ENCODE assay signal across 8 cellular contexts in genomic region chr7:76054129-76055120, GRCh38. TPM values are rescaled to one million over a fixed set of nuclear protein-coding genes. Genes with fewer than 3 reads are reported as not detected.
DNase-seq lines count a peak whose midpoint lies in the region; ATAC-seq and TF ChIP-seq lines count a peak whose summit lies in the region.

No MANE protein-coding gene starts in this region.

- WGBS in mesodermal cell (ENCODE audit: insufficient coverage in 2 of 2), 2 experiments: 93 to 97% methylated on average over 15 to 16 of the region's 18 CpGs

- no peaks in the 10 kb centered on the region for H3K27me3 Mint-ChIP-seq in activated CD4-positive, alpha-beta T cell treated with anti-CD3 and anti-CD28 coated beads, Interleukin-2, amount 10 ng/mL, durations not matched to agents 24 days and 14 days
- H3K27me3 Mint-ChIP-seq in naive thymus-derived CD4-positive, alpha-beta T cell: no peaks in the 10 kb centered on the region

- ATAC-seq in naive thymus-derived CD4-positive, alpha-beta T cell: no peak

- no peaks in the 10 kb centered on the region for H3K9me3 Mint-ChIP-seq in activated CD4-positive, alpha-beta T cell treated with anti-CD3 and anti-CD28 coated beads, Interleukin-2, amount 10 ng/mL, durations not matched to agents 24 days and 14 days
- peaks cover 0 to 1% (median 0%) of the 10 kb centered on the region in 11 donors for H3K9me3 Mint-ChIP-seq in naive thymus-derived CD4-positive, alpha-beta T cell

- DNase-seq in EL: peak; percentile 72
- peak; percentile 74 to 92 for DNase-seq in NCI-H2081 (lab: John Stamatoyannopoulos, UW)
- peak; percentile 30 to 50 for DNase-seq in cardiac fibroblast (ENCODE audit: low read depth in 2 of 2)
- DNase-seq in effector CD4-positive, alpha-beta T cell: no peak
- DNase-seq in activated CD4-positive, alpha-beta T cell treated with anti-CD3 and anti-CD28 coated beads, Interleukin-2, amount 10 ng/mL, durations not matched to agents 24 days and 14 days: no peak
- no peak for DNase-seq in WERI-Rb-1
- no peak for DNase-seq in naive thymus-derived CD4-positive, alpha-beta T cell

- H3K27ac Mint-ChIP-seq in activated CD4-positive, alpha-beta T cell treated with anti-CD3 and anti-CD28 coated beads, Interleukin-2, amount 10 ng/mL, durations not matched to agents 24 days and 14 days: no peak overlapping the region
- H3K27ac Mint-ChIP-seq in naive thymus-derived CD4-positive, alpha-beta T cell: peak overlapping the region in 2 of 9 donors; percentile 12 to 38

- H3K4me3 Mint-ChIP-seq in activated CD4-positive, alpha-beta T cell treated with anti-CD3 and anti-CD28 coated beads, Interleukin-2, amount 10 ng/mL, durations not matched to agents 24 days and 14 days: no peak overlapping the region
- no peak overlapping the region for H3K4me3 Mint-ChIP-seq in naive thymus-derived CD4-positive, alpha-beta T cell

- H3K4me1 ChIP-seq in mesodermal cell (ENCODE audit: control insufficient read depth, insufficient read depth, low read length, poor library complexity, severe bottlenecking): peaks cover 12% of the 10 kb centered on the region
- peaks cover 0 to 3% of the 10 kb centered on the region in 2 donors for H3K4me1 ChIP-seq in naive thymus-derived CD4-positive, alpha-beta T cell (ENCODE audit: control insufficient read depth in 2 of 2, insufficient read depth in 2 of 2, low read length in 2 of 2)

- TF ChIP-seq CTCF in cardiac fibroblast (IDR thresholded peaks at IDR 0.05; ENCODE audit: low read depth, low read length): no peak
- TF ChIP-seq CTCF in WERI-Rb-1 (IDR thresholded peaks at IDR 0.05; ENCODE audit: low read depth, low read length): no peak

- CTCF ChIA-PET in naive thymus-derived CD4-positive, alpha-beta T cell (lab: Charles Lee): no interaction called here

- H3K4me1 Mint-ChIP-seq in activated CD4-positive, alpha-beta T cell treated with anti-CD3 and anti-CD28 coated beads, Interleukin-2, amount 10 ng/mL, durations not matched to agents 24 days and 14 days: peaks cover 20% of the 10 kb centered on the region
- H3K4me1 Mint-ChIP-seq in naive thymus-derived CD4-positive, alpha-beta T cell: peaks cover 20 to 30% (median 25%) of the 10 kb centered on the region in 7 donors

- H3K36me3 ChIP-seq in mesodermal cell (ENCODE audit: control insufficient read depth, insufficient read depth, low read length): peaks cover 76% of the 10 kb centered on the region
- peaks cover 71% of the 10 kb centered on the region for H3K36me3 ChIP-seq in WERI-Rb-1
- peaks cover 7 to 52% (median 15%) of the 10 kb centered on the region in 3 experiments for H3K36me3 ChIP-seq in naive thymus-derived CD4-positive, alpha-beta T cell (ENCODE audit: control insufficient read depth in 2 of 3, insufficient read depth in 3 of 3, low read length in 3 of 3)

- peaks cover 54% of the 10 kb centered on the region for H3K36me3 Mint-ChIP-seq in activated CD4-positive, alpha-beta T cell treated with anti-CD3 and anti-CD28 coated beads, Interleukin-2, amount 10 ng/mL, durations not matched to agents 24 days and 14 days (ENCODE audit: low read depth)
- H3K36me3 Mint-ChIP-seq in naive thymus-derived CD4-positive, alpha-beta T cell: peaks cover 10 to 39% (median 17%) of the 10 kb centered on the region in 5 donors

- H3K4me3 ChIP-seq in cardiac fibroblast (replicated peaks in 1 of 2; ENCODE audit: low read depth in 2 of 2, low read length in 2 of 2) (no peak overlapping the region), mesodermal cell (ENCODE audit: extremely low read depth, insufficient read depth, low read length, poor library complexity, severe bottlenecking) (no peak overlapping the region), WERI-Rb-1 (ENCODE audit: low read depth, low read length) (no peak overlapping the region)
- no peak overlapping the region for H3K4me3 ChIP-seq in naive thymus-derived CD4-positive, alpha-beta T cell (ENCODE audit: low read length)

- POLR2A ChIA-PET in naive thymus-derived CD4-positive, alpha-beta T cell (lab: Charles Lee): no interaction called here

- H3K27me3 ChIP-seq in WERI-Rb-1 (ENCODE audit: insufficient read depth, low read depth, severe bottlenecking): no peaks in the 10 kb centered on the region
- no peaks in the 10 kb centered on the region for H3K27me3 ChIP-seq in naive thymus-derived CD4-positive, alpha-beta T cell (ENCODE audit: control insufficient read depth in 2 of 2, insufficient read depth in 2 of 2, low read length in 2 of 2)

- intact Hi-C loops in activated CD4-positive, alpha-beta T cell treated with anti-CD3 and anti-CD28 coated beads, Interleukin-2, amount 10 ng/mL, durations not matched to agents 24 days and 14 days (cut with micrococcal nuclease): loop anchor here (10.0 kb wide), 1 partner anchor 300 kb away; the partner anchor contains the start of gene YWHAG
- intact Hi-C loops in naive thymus-derived CD4-positive, alpha-beta T cell (cut with micrococcal nuclease): no loop called here

- H3K27ac ChIP-seq in mesodermal cell (ENCODE audit: low read depth, low read length, severe bottlenecking) (peak overlapping the region; percentile 10), WERI-Rb-1 (no peak overlapping the region)
- no peak overlapping the region for H3K27ac ChIP-seq in naive thymus-derived CD4-positive, alpha-beta T cell (ENCODE audit: low read depth, low read length)

- no peaks in the 10 kb centered on the region for H3K9me3 ChIP-seq in mesodermal cell (ENCODE audit: control insufficient read depth, low read length)
- no peaks in the 10 kb centered on the region for H3K9me3 ChIP-seq in WERI-Rb-1 (ENCODE audit: severe bottlenecking)
- H3K9me3 ChIP-seq in naive thymus-derived CD4-positive, alpha-beta T cell (ENCODE audit: control insufficient read depth in 2 of 3, low read length in 3 of 3): no peaks in the 10 kb centered on the region

RNA-seq across cellular contexts. Expression of gene MDH2, which starts 6.5 kb away (rescaled TPM):
- 190 TPM for polyA plus RNA-seq in mesodermal cell (2013, experiment 1 of 2)
- polyA plus RNA-seq in mesodermal cell (2013, experiment 2 of 2): 146 TPM
- 291 and 293 TPM in 2 replicates for total RNA-seq in activated CD4-positive, alpha-beta T cell treated with anti-CD3 and anti-CD28 coated beads, Interleukin-2, amount 10 ng/mL, durations not matched to agents 24 days and 14 days
- 100 to 1,000 TPM in 1 of 5 experiments, 10 to 100 TPM in 4; 71.7 to 172 (median 74.6) TPM for total RNA-seq in naive thymus-derived CD4-positive, alpha-beta T cell
- 100 to 1,000 TPM; 134 TPM for polyA plus RNA-seq in naive thymus-derived CD4-positive, alpha-beta T cell

RNA-seq across cellular contexts. Expression of gene STYXL1, which starts 6.6 kb away (rescaled TPM):
- 55.1 TPM for polyA plus RNA-seq in mesodermal cell (2013, experiment 1 of 2)
- 49.5 TPM for polyA plus RNA-seq in mesodermal cell (2013, experiment 2 of 2)
- 30.9 and 33.6 TPM in 2 replicates for total RNA-seq in activated CD4-positive, alpha-beta T cell treated with anti-CD3 and anti-CD28 coated beads, Interleukin-2, amount 10 ng/mL, durations not matched to agents 24 days and 14 days
- total RNA-seq in naive thymus-derived CD4-positive, alpha-beta T cell: 10 to 100 TPM; 11.3 to 31.7 (median 20.0) TPM
- 10 to 100 TPM; 36.7 to 45.5 TPM for polyA plus RNA-seq in naive thymus-derived CD4-positive, alpha-beta T cell

Comparison
In these comparisons a context has a peak if more than half of its experiments do, and no peak if none do; other contexts are left out.
1. DNase-seq: peak in EL (single experiment), NCI-H2081 (2 of 2) and cardiac fibroblast (2 of 2); none in effector CD4-positive, alpha-beta T cell (single experiment), activated CD4-positive, alpha-beta T cell treated with anti-CD3 and anti-CD28 coated beads, Interleukin-2, amount 10 ng/mL, durations not matched to agents 24 days and 14 days (single experiment), WERI-Rb-1 (single experiment) and naive thymus-derived CD4-positive, alpha-beta T cell (0 of 9).